ENCODE assay signal across 9 cellular contexts in the genomic region with DNA sequence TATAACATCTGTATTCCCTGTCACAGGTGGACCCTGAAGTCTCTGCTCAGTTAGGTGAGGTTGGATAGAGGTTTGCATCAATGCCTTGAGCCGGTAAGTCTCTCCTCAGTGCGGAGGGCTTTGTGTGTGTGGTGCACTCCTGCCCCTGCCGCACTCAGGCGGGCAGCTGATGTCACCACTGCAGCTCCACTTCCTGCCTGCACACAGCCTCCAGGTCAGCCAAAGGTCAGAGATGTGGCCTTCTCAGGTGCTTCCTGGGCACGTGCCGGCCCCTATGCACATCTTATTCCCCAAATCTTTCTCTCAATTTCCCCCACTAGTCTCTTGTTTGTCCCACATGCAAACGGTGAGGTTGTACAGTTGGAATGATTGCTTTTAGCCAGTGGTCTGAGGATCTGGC. TPM values are rescaled to one million over a fixed set of nuclear protein-coding genes. Genes with fewer than 3 reads are reported as not detected.
"Had no signal": no experiment of that assay in that cellular context is flagged by ENCODE, and none has a peak within 500 bp of the region (broad histone marks: within the 10 kb centered on the region; RNA-seq: fewer than 3 reads in every experiment).

No MANE protein-coding gene starts in this region.

RNA-seq across cellular contexts. Expression of a gene that starts 8.9 kb away (rescaled TPM):
- total RNA-seq: activated naive CD4-positive, alpha-beta T cell treated with anti-CD3 and anti-CD28 coated beads, Interleukin-2, amount 50 U/mL, for 72 hours had no signal

RNA-seq across cellular contexts. Expression of a gene that starts 34.6 kb away (rescaled TPM):
- total RNA-seq: activated naive CD4-positive, alpha-beta T cell treated with anti-CD3 and anti-CD28 coated beads, Interleukin-2, amount 50 U/mL, for 72 hours; activated T-helper 2 cell treated with anti-CD3 and anti-CD28 coated beads, Interferon-gamma antibody, Interleukin-2, Interleukin-4, amounts not matched to agents 10 μg/mL and 5 μg/mL and 100 μg/mL, durations not matched to agents 14 hours and 24 hours and 36 hours; cardiac septum; esophagus muscularis mucosa; left colon; lower lobe of right lung; sigmoid colon; spleen; thyroid gland had no signal
- polyA plus RNA-seq: sigmoid colon, spleen had no signal
